ENCODE assay signal across 14 cellular contexts in genomic region chr1:169012416-169012815, GRCh38.
DNase-seq lines count a peak whose midpoint lies in the region; ATAC-seq and TF ChIP-seq lines count a peak whose summit lies in the region.
"Had no signal": no experiment of that assay in that cellular context is flagged by ENCODE, and none has a peak within 500 bp of the region (broad histone marks: within the 10 kb centered on the region; RNA-seq: fewer than 3 reads in every experiment).

No MANE protein-coding gene starts in this region.

- intact Hi-C loops in ovary (cut with DNase I): no loop called here

- H3K27ac Mint-ChIP-seq in activated T-cell treated with anti-CD3 and anti-CD28 coated beads, Interleukin-2, amount 50 U/mL, for 72 hours: peak overlapping the region; percentile 14
- no peak overlapping the region for H3K27ac Mint-ChIP-seq in stimulated activated naive B cell treated with anti-CD40 and anti-IgM and Interleukin-4, amounts not matched to agents 10 μg/mL and 1 μg/mL and 100 μg/mL, for 72 hours
- H3K27ac Mint-ChIP-seq in endodermal cell: no peak overlapping the region
- no peak overlapping the region for H3K27ac Mint-ChIP-seq in osteocyte (ENCODE audit: unreplicated experiment)
- H3K27ac Mint-ChIP-seq: WTC11 had no signal

- no peak for TF ChIP-seq POLR2A in ovary (IDR thresholded peaks at IDR 0.05)

- H3K27me3 ChIP-seq in ovary (no peaks in the 10 kb centered on the region), endodermal cell (ENCODE audit: control insufficient read depth, insufficient read depth, low read length, poor library complexity, severe bottlenecking) (no peaks in the 10 kb centered on the region)
- H3K27me3 ChIP-seq: right atrium auricular region had no signal

- peak overlapping the region; percentile 50 to 62 for H3K4me3 Mint-ChIP-seq in activated T-cell treated with anti-CD3 and anti-CD28 coated beads, Interleukin-2, amount 50 U/mL, for 72 hours
- peak overlapping the region in 1 of 2 donors; percentile 17 for H3K4me3 Mint-ChIP-seq in stimulated activated naive B cell treated with anti-CD40 and anti-IgM and Interleukin-4, amounts not matched to agents 10 μg/mL and 1 μg/mL and 100 μg/mL, for 72 hours
- no peak overlapping the region for H3K4me3 Mint-ChIP-seq in endodermal cell
- H3K4me3 Mint-ChIP-seq in osteocyte (ENCODE audit: unreplicated experiment): no peak overlapping the region
- H3K4me3 Mint-ChIP-seq: central memory CD8-positive, alpha-beta T cell; WTC11 had no signal

- DNase-seq in activated T-cell treated with anti-CD3 and anti-CD28 coated beads, Interleukin-2, amount 50 U/mL, for 72 hours: peak; percentile 14 to 19
- DNase-seq in activated T-cell treated with anti-CD3 and anti-CD28 coated beads, Interleukin-2, amount 50 U/mL, for 1 hour: no peak
- peak; percentile 8 for DNase-seq in stimulated activated naive B cell treated with anti-CD40 and anti-IgM and Interleukin-4, amounts not matched to agents 10 μg/mL and 1 μg/mL and 100 μg/mL, for 72 hours
- DNase-seq in ovary: no peak
- DNase-seq in endodermal cell: no peak
- no peak for DNase-seq in osteocyte (ENCODE audit: extremely low spot score, unreplicated experiment)
- DNase-seq: activated effector memory CD4-positive, alpha-beta T cell treated with anti-CD3 and anti-CD28 coated beads, Interleukin-2, amount 50 U/mL, for 16 hours; Right ventricle myocardium superior had no signal

- H3K4me3 ChIP-seq in ovary: no peak overlapping the region
- no peak overlapping the region for H3K4me3 ChIP-seq in endodermal cell (ENCODE audit: low read length)
- H3K4me3 ChIP-seq: right atrium auricular region, thoracic aorta had no signal

- no peak for TF ChIP-seq EP300 in ovary (IDR thresholded peaks at IDR 0.05)

- H3K9me3 Mint-ChIP-seq in activated T-cell treated with anti-CD3 and anti-CD28 coated beads, Interleukin-2, amount 50 U/mL, for 72 hours: no peaks in the 10 kb centered on the region
- no peaks in the 10 kb centered on the region for H3K9me3 Mint-ChIP-seq in stimulated activated naive B cell treated with anti-CD40 and anti-IgM and Interleukin-4, amounts not matched to agents 10 μg/mL and 1 μg/mL and 100 μg/mL, for 72 hours
- H3K9me3 Mint-ChIP-seq in endodermal cell: no peaks in the 10 kb centered on the region
- H3K9me3 Mint-ChIP-seq in osteocyte (ENCODE audit: unreplicated experiment): no peaks in the 10 kb centered on the region
- H3K9me3 Mint-ChIP-seq: central memory CD8-positive, alpha-beta T cell; WTC11 had no signal

- H3K9ac ChIP-seq in endodermal cell (ENCODE audit: extremely low read depth, low read length, poor library complexity, severe bottlenecking): no peak overlapping the region

- peak; percentile 95 to 96 for ATAC-seq in activated T-cell treated with anti-CD3 and anti-CD28 coated beads, Interleukin-2, amount 50 U/mL, for 72 hours (replicated peaks in 1 of 2)
- peak; percentile 67 for ATAC-seq in GM21576 (IDR thresholded peaks at IDR 0.05; ENCODE audit: unreplicated experiment)
- ATAC-seq in HG03108 (IDR thresholded peaks at IDR 0.05; ENCODE audit: unreplicated experiment): peak; percentile 65
- peak; percentile 90 to 91 for ATAC-seq in stimulated activated naive B cell treated with anti-CD40 and anti-IgM and Interleukin-4, amounts not matched to agents 10 μg/mL and 1 μg/mL and 100 μg/mL, for 72 hours (replicated peaks)
- ATAC-seq: WTC11 had no signal

- H3K4me1 Mint-ChIP-seq in activated T-cell treated with anti-CD3 and anti-CD28 coated beads, Interleukin-2, amount 50 U/mL, for 72 hours (ENCODE audit: low read depth): peaks cover 21% of the 10 kb centered on the region
- H3K4me1 Mint-ChIP-seq in stimulated activated naive B cell treated with anti-CD40 and anti-IgM and Interleukin-4, amounts not matched to agents 10 μg/mL and 1 μg/mL and 100 μg/mL, for 72 hours: peaks cover 7 to 16% of the 10 kb centered on the region in 2 donors
- H3K4me1 Mint-ChIP-seq in endodermal cell (no peaks in the 10 kb centered on the region), osteocyte (ENCODE audit: unreplicated experiment) (no peaks in the 10 kb centered on the region)
- H3K4me1 Mint-ChIP-seq: central memory CD8-positive, alpha-beta T cell; WTC11 had no signal

- H3K36me3 ChIP-seq in ovary: no peaks in the 10 kb centered on the region
- no peaks in the 10 kb centered on the region for H3K36me3 ChIP-seq in endodermal cell (ENCODE audit: control insufficient read depth, insufficient read depth, low read length)
- H3K36me3 ChIP-seq: right atrium auricular region, thoracic aorta had no signal

- TF ChIP-seq CTCF in ovary (IDR thresholded peaks at IDR 0.05): no peak
- no peak for TF ChIP-seq CTCF in endodermal cell (conservative IDR thresholded peaks at IDR 0.05)
- TF ChIP-seq CTCF in osteocyte (IDR thresholded peaks at IDR 0.05): no peak

- H3K9me3 ChIP-seq in ovary (no peaks in the 10 kb centered on the region), endodermal cell (ENCODE audit: control insufficient read depth, low read length) (no peaks in the 10 kb centered on the region)
- H3K9me3 ChIP-seq: right atrium auricular region, thoracic aorta had no signal

- H3K4me1 ChIP-seq in ovary (ENCODE audit: insufficient read depth) (no peaks in the 10 kb centered on the region), endodermal cell (ENCODE audit: control insufficient read depth, insufficient read depth, low read length) (no peaks in the 10 kb centered on the region)
- H3K4me1 ChIP-seq: right atrium auricular region had no signal

- H3K36me3 Mint-ChIP-seq in activated T-cell treated with anti-CD3 and anti-CD28 coated beads, Interleukin-2, amount 50 U/mL, for 72 hours (ENCODE audit: insufficient read depth in 2 of 2): no peaks in the 10 kb centered on the region
- H3K36me3 Mint-ChIP-seq in stimulated activated naive B cell treated with anti-CD40 and anti-IgM and Interleukin-4, amounts not matched to agents 10 μg/mL and 1 μg/mL and 100 μg/mL, for 72 hours: no peaks in the 10 kb centered on the region
- no peaks in the 10 kb centered on the region for H3K36me3 Mint-ChIP-seq in endodermal cell (ENCODE audit: low read depth)
- H3K36me3 Mint-ChIP-seq in osteocyte (ENCODE audit: unreplicated experiment): no peaks in the 10 kb centered on the region
- H3K36me3 Mint-ChIP-seq: WTC11 had no signal

- H3K27me3 Mint-ChIP-seq in activated T-cell treated with anti-CD3 and anti-CD28 coated beads, Interleukin-2, amount 50 U/mL, for 72 hours (ENCODE audit: low read depth): no peaks in the 10 kb centered on the region
- peaks cover 12 to 34% of the 10 kb centered on the region in 2 donors for H3K27me3 Mint-ChIP-seq in stimulated activated naive B cell treated with anti-CD40 and anti-IgM and Interleukin-4, amounts not matched to agents 10 μg/mL and 1 μg/mL and 100 μg/mL, for 72 hours
- H3K27me3 Mint-ChIP-seq in endodermal cell (ENCODE audit: insufficient read depth): no peaks in the 10 kb centered on the region
- peaks cover 3% of the 10 kb centered on the region for H3K27me3 Mint-ChIP-seq in osteocyte (ENCODE audit: unreplicated experiment)

- no peak overlapping the region for H3K27ac ChIP-seq in ovary
- no peak overlapping the region for H3K27ac ChIP-seq in endodermal cell (ENCODE audit: low read depth, low read length)
- H3K27ac ChIP-seq: right atrium auricular region, thoracic aorta had no signal

- 89 to 95% (median 92%) methylated on average over 2 of the region's 2 CpGs for WGBS in ovary, 3 donors
- WGBS in endodermal cell (ENCODE audit: insufficient coverage in 1 of 2, insufficient read length in 1 of 2), 2 experiments: 98 to 100% methylated on average over 2 of the region's 2 CpGs

Comparison
In these comparisons a context has a peak if more than half of its experiments do, and no peak if none do; other contexts are left out.
1. DNase-seq: peak in activated T-cell treated with anti-CD3 and anti-CD28 coated beads, Interleukin-2, amount 50 U/mL, for 72 hours (2 of 2) and stimulated activated naive B cell treated with anti-CD40 and anti-IgM and Interleukin-4, amounts not matched to agents 10 μg/mL and 1 μg/mL and 100 μg/mL, for 72 hours (single experiment); none in activated T-cell treated with anti-CD3 and anti-CD28 coated beads, Interleukin-2, amount 50 U/mL, for 1 hour (single experiment), ovary (0 of 5), endodermal cell (single experiment) and osteocyte (single experiment).
2. H3K4me3 Mint-ChIP-seq: peak in activated T-cell treated with anti-CD3 and anti-CD28 coated beads, Interleukin-2, amount 50 U/mL, for 72 hours (2 of 2); none in endodermal cell (single experiment) and osteocyte (single experiment).
3. Peak in every context shown above with its lines, with median percentiles within 50 percentile points of each other: ATAC-seq.